28 cellular contexts compared by ENCODE assay signal in the genomic region with DNA sequence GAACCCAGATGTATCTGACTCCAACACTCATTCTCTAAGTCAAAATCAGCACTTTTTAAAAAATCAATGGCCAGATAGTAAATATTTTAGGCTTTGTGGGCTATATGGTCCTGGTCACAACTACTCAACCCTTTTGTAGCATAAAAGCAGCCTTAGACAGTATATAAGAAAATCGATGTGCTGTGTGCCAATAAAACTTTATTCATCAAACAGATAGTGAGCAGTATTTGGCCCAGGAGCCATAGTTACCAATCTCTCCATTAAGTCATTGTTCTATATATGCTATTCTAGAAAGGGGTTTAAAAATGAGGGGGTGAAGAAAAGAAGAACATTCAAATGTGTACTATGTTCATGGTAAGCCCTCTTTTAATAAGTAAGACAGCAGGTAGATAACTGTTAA. TPM values are rescaled to one million over a fixed set of nuclear protein-coding genes. Genes with fewer than 3 reads are reported as not detected.
DNase-seq lines count a peak whose midpoint lies in the region; ATAC-seq, FAIRE-seq and TF ChIP-seq lines count a peak whose summit lies in the region.
"Had no signal": no experiment of that assay in that cellular context is flagged by ENCODE, and none has a peak within 500 bp of the region (broad histone marks: within the 10 kb centered on the region; RNA-seq: fewer than 3 reads in every experiment).

No MANE protein-coding gene starts in this region.

- FAIRE-seq in K562 (lab: Jason Lieb, UNC), result no peak
- FAIRE-seq: A549 had no signal

- TF ChIP-seq RAD21 in HCT116 (IDR thresholded peaks at IDR 0.05; ENCODE audit: low read depth) (no peak), K562 (CRISPR knock-in tag; conservative IDR thresholded peaks at IDR 0.05 in 1 of 2, IDR thresholded peaks at IDR 0.05 in 1 of 2) (no peak)

- H3K9ac ChIP-seq in HCT116 (ENCODE audit: low read length), result no peak overlapping the region
- H3K9ac ChIP-seq in OCI-LY3 (ENCODE audit: low read length), result peak overlapping the region; percentile 77; the same call in 1 of the 2 replicates
- H3K9ac ChIP-seq in K562 (ENCODE audit: insufficient read depth in 1 of 2, low read depth in 2 of 2, low read length in 2 of 2), result no peak overlapping the region
- no peak overlapping the region for H3K9ac ChIP-seq in MM.1S (ENCODE audit: low read length)

- H3K36me3 ChIP-seq in HCT116 (ENCODE audit: control insufficient read depth in 1 of 2, insufficient read depth in 2 of 2, low read length in 2 of 2) (no peaks in the 10 kb centered on the region), OCI-LY3 (replicated peaks; ENCODE audit: low read depth, low read length) (no peaks in the 10 kb centered on the region), K562 (ENCODE audit: control insufficient read depth, insufficient read depth, low read length) (no peaks in the 10 kb centered on the region), MM.1S (replicated peaks; ENCODE audit: insufficient read depth, low read length) (no peaks in the 10 kb centered on the region)
- H3K36me3 ChIP-seq: SJCRH30 had no signal

- H3K27ac ChIP-seq in HCT116 (ENCODE audit: low read depth, low read length) (no peak overlapping the region), OCI-LY3 (ENCODE audit: low read length) (peak overlapping the region; percentile 99), K562 (ENCODE audit: extremely low read depth, low read depth, low read length) (no peak overlapping the region), MM.1S (ENCODE audit: low read length) (no peak overlapping the region)
- H3K27ac ChIP-seq: A549, C4-2B, HL-60, PC-9, SJCRH30 had no signal

- POLR2A ChIA-PET in HCT116 (lab: Charles Lee), result no interaction called here
- POLR2A ChIA-PET in K562 (lab: Yijun Ruan, JAX), result interaction anchor here (1.0 kb wide), 1 partner anchor 13 kb away, joined by 4 read pairs; no protein-coding TSS in a partner anchor
- POLR2A ChIA-PET in HEK293T (lab: Yijun Ruan, JAX), result no interaction called here

- H3K4me3 ChIP-seq in HCT116 (replicated peaks in 1 of 2; ENCODE audit: low read depth in 1 of 2, low read length in 2 of 2), result no peak overlapping the region
- peak overlapping the region; percentile 68 for H3K4me3 ChIP-seq in OCI-LY3 (ENCODE audit: low read length)
- no peak overlapping the region for H3K4me3 ChIP-seq in K562
- H3K4me3 ChIP-seq in MM.1S (ENCODE audit: low read length), result no peak overlapping the region
- H3K4me3 ChIP-seq: A549, PC-9, SJCRH30 had no signal

- H3K9me3 ChIP-seq in HCT116 (ENCODE audit: control insufficient read depth in 1 of 2, insufficient read depth in 1 of 2, low read depth in 1 of 2, low read length in 2 of 2) (no peaks in the 10 kb centered on the region), OCI-LY3 (ENCODE audit: insufficient read depth, low read length) (no peaks in the 10 kb centered on the region), K562 (replicated peaks; ENCODE audit: control insufficient read depth, insufficient read depth, low read depth, low read length) (no peaks in the 10 kb centered on the region), MM.1S (replicated peaks; ENCODE audit: insufficient read depth, low read length) (no peaks in the 10 kb centered on the region)
- H3K9me3 ChIP-seq: A549, Caco-2, SJCRH30 had no signal

- WGBS in K562 (ENCODE audit: insufficient coverage, low coverage, missing lambda C conversion rate), result 0% methylated on average over 1 of the region's 1 CpG

- TF ChIP-seq POLR2A in HCT116 (IDR thresholded peaks at IDR 0.05; ENCODE audit: borderline replicate concordance, extremely low read depth, insufficient read depth, insufficient read length) (no peak), K562 (conservative IDR thresholded peaks at IDR 0.05) (no peak)

- intact Hi-C loops in HCT116 (cut with micrococcal nuclease), result no loop called here
- intact Hi-C loops in K562 (cut with micrococcal nuclease), result no loop called here

- H3K79me2 ChIP-seq in HCT116 (ENCODE audit: insufficient read depth, low read length) (no peaks in the 10 kb centered on the region), OCI-LY3 (ENCODE audit: low read length) (no peaks in the 10 kb centered on the region), K562 (ENCODE audit: control insufficient read depth, insufficient read depth, low read length) (no peaks in the 10 kb centered on the region), MM.1S (ENCODE audit: low read length) (no peaks in the 10 kb centered on the region)

- TF ChIP-seq CTCF in HCT116 (IDR thresholded peaks at IDR 0.05 in 2 of 3, conservative IDR thresholded peaks at IDR 0.05 in 1 of 3; ENCODE audit: borderline replicate concordance in 1 of 3, insufficient read depth in 1 of 3, low read depth in 2 of 3, low read length in 2 of 3), result no peak
- TF ChIP-seq CTCF in OCI-LY3 (IDR thresholded peaks at IDR 0.05; ENCODE audit: low read depth, low read length), result no peak
- TF ChIP-seq CTCF in K562 (IDR thresholded peaks at IDR 0.05 in 2 of 3, conservative IDR thresholded peaks at IDR 0.05 in 1 of 3; ENCODE audit: insufficient read depth in 2 of 3, low read depth in 1 of 3, low read length in 3 of 3), result no peak
- TF ChIP-seq CTCF in MM.1S (IDR thresholded peaks at IDR 0.05; ENCODE audit: low read length), result no peak

- no peaks in the 10 kb centered on the region for H3K9me2 ChIP-seq in HCT116 (ENCODE audit: insufficient read depth)
- no peaks in the 10 kb centered on the region for H3K9me2 ChIP-seq in MM.1S (replicated peaks; ENCODE audit: insufficient read depth, low read length)

- peak overlapping the region in 1 of 2 donors; percentile 19 for H3K4me3 Mint-ChIP-seq in stimulated activated naive B cell treated with anti-CD40 and anti-IgM and Interleukin-4, amounts not matched to agents 10 μg/mL and 1 μg/mL and 100 μg/mL, for 72 hours
- H3K4me3 Mint-ChIP-seq: CD8-positive, alpha-beta T cell had no signal

- H2AFZ ChIP-seq in HCT116 (ENCODE audit: low read depth, low read length, poor library complexity, severe bottlenecking) (no peak overlapping the region), OCI-LY3 (ENCODE audit: low read depth, low read length) (peak overlapping the region; percentile 89; the same call in 1 of the 2 replicates), K562 (ENCODE audit: low read depth, low read length) (no peak overlapping the region), MM.1S (ENCODE audit: low read length) (no peak overlapping the region)
- H2AFZ ChIP-seq: PC-9 had no signal

- peaks cover 12 to 13% of the 10 kb centered on the region in 2 donors for H3K4me1 Mint-ChIP-seq in stimulated activated naive B cell treated with anti-CD40 and anti-IgM and Interleukin-4, amounts not matched to agents 10 μg/mL and 1 μg/mL and 100 μg/mL, for 72 hours

- no peak for ATAC-seq in HCT116
- no peak for ATAC-seq in K562
- ATAC-seq in stimulated activated naive B cell treated with anti-CD40 and anti-IgM and Interleukin-4, amounts not matched to agents 10 μg/mL and 1 μg/mL and 100 μg/mL, for 72 hours (replicated peaks), result peak in 1 of 2 donors; percentile 18
- ATAC-seq: CD8-positive, alpha-beta T cell; SK-N-SH treated with all-trans-retinoic acid at 6 μM for 48 hours had no signal

- RAD21 ChIA-PET in HCT116 (lab: Charles Lee; ENCODE audit: low non-redundant PET in 1 of 2, low total read pairs in 2 of 2, uncharacterized antibody in 2 of 2, unreplicated experiment in 2 of 2), result no interaction called here

- H3K9me1 ChIP-seq in K562 (ENCODE audit: control insufficient read depth, insufficient read depth, low read length), result no peaks in the 10 kb centered on the region

- no peak for TF ChIP-seq EP300 in K562 (IDR thresholded peaks at IDR 0.05; ENCODE audit: low read length)

- in situ Hi-C loops in K562 (cut with MboI), result no loop called here

- H3K27ac Mint-ChIP-seq in stimulated activated naive B cell treated with anti-CD40 and anti-IgM and Interleukin-4, amounts not matched to agents 10 μg/mL and 1 μg/mL and 100 μg/mL, for 72 hours, result peak overlapping the region; percentile 44
- H3K27ac Mint-ChIP-seq: CD8-positive, alpha-beta T cell had no signal

- H3K27me3 ChIP-seq in HCT116 (ENCODE audit: insufficient read depth, low read length) (no peaks in the 10 kb centered on the region), OCI-LY3 (ENCODE audit: low read depth, low read length) (no peaks in the 10 kb centered on the region), K562 (ENCODE audit: control insufficient read depth in 2 of 2, insufficient read depth in 2 of 2, low read length in 2 of 2) (no peaks in the 10 kb centered on the region), MM.1S (replicated peaks; ENCODE audit: insufficient read depth, low read length) (no peaks in the 10 kb centered on the region)
- H3K27me3 ChIP-seq: SJCRH30 had no signal

- H3K4me2 ChIP-seq in HCT116 (ENCODE audit: low read length), result peak overlapping the region; percentile 25; the same call in 1 of the 2 replicates
- peak overlapping the region; percentile 98 for H3K4me2 ChIP-seq in OCI-LY3 (ENCODE audit: low read length)
- H3K4me2 ChIP-seq in K562 (ENCODE audit: insufficient read depth, low read length), result no peak overlapping the region
- H3K4me2 ChIP-seq in MM.1S (ENCODE audit: low read depth, low read length), result no peak overlapping the region
- H3K4me2 ChIP-seq: A549, PC-9 had no signal

- H3K27me3 Mint-ChIP-seq in stimulated activated naive B cell treated with anti-CD40 and anti-IgM and Interleukin-4, amounts not matched to agents 10 μg/mL and 1 μg/mL and 100 μg/mL, for 72 hours, result peaks cover 5 to 20% of the 10 kb centered on the region in 2 donors
- H3K27me3 Mint-ChIP-seq: B cell had no signal

- no peaks in the 10 kb centered on the region for H3K36me3 Mint-ChIP-seq in stimulated activated naive B cell treated with anti-CD40 and anti-IgM and Interleukin-4, amounts not matched to agents 10 μg/mL and 1 μg/mL and 100 μg/mL, for 72 hours
- H3K36me3 Mint-ChIP-seq: CD8-positive, alpha-beta T cell had no signal

- no peaks in the 10 kb centered on the region for H3F3A ChIP-seq in MM.1S (ENCODE audit: insufficient read depth, low read length)

- BruUV-seq in HCT116 (replicated peaks; lab: Mats Ljungman, UMichigan), result no TSS peak
- no TSS peak for BruUV-seq in K562 (replicated peaks; lab: Mats Ljungman, UMichigan)

- DNase-seq in HCT116 (ENCODE audit: low read depth, low spot score) (no peak), K562 (ENCODE audit: extremely low read depth in 1 of 4, low spot score in 3 of 4) (no peak), MM.1S (no peak), HEK293T (ENCODE audit: extremely low spot score) (no peak), AG20443 (ENCODE audit: low spot score) (no peak)
- DNase-seq in stimulated activated naive B cell treated with anti-CD40 and anti-IgM and Interleukin-4, amounts not matched to agents 10 μg/mL and 1 μg/mL and 100 μg/mL, for 72 hours, result no peak
- DNase-seq: Caco-2; CD8-positive, alpha-beta T cell; DMS79 treated with DMSO at 0.1 percent for 48 hours; GF-D8; H7; Kasumi-1; NCI-H1417; NCI-H1694; NCI-H2029 treated with DMSO at 0.1 percent for 48 hours; NCI-H446 treated with DMSO at 0.1 percent for 48 hours; NCI-H526; NCI-H82; NK-92 treated with Interleukin-12 subunit alpha and Interleukin-12 subunit beta, amount 100 ng/mL, for 24 hours; PC-9; SJCRH30 had no signal

- H4K20me1 ChIP-seq in HCT116 (ENCODE audit: insufficient read depth) (no peaks in the 10 kb centered on the region), OCI-LY3 (ENCODE audit: insufficient read depth, low read length) (no peaks in the 10 kb centered on the region), K562 (replicated peaks; ENCODE audit: control insufficient read depth, insufficient read depth, low read length) (no peaks in the 10 kb centered on the region), MM.1S (ENCODE audit: insufficient read depth, low read length) (no peaks in the 10 kb centered on the region)

- CTCF ChIA-PET in HCT116 (lab: Charles Lee) (interaction anchor here (1.0 kb wide), 1 partner anchor 64 kb away, joined by 3 read pairs; no protein-coding TSS in a partner anchor), K562 (lab: Yijun Ruan, JAX; ENCODE audit: low intra/inter-chr PET ratio) (no interaction called here), HEK293T (lab: Yijun Ruan, JAX) (no interaction called here)

- H3K4me1 ChIP-seq in HCT116 (ENCODE audit: control insufficient read depth in 1 of 2, insufficient read depth in 2 of 2, low read length in 2 of 2) (peaks cover 0 to 9% of the 10 kb centered on the region in 2 experiments; a peak in 2 of 4 replicates), OCI-LY3 (ENCODE audit: low read length) (peaks cover 37% of the 10 kb centered on the region), K562 (replicated peaks in 1 of 2; ENCODE audit: control insufficient read depth in 2 of 2, insufficient read depth in 2 of 2, low read length in 2 of 2) (no peaks in the 10 kb centered on the region; a peak in 1 of 5 replicates), MM.1S (ENCODE audit: low read length) (no peaks in the 10 kb centered on the region)
- H3K4me1 ChIP-seq: A549, Caco-2, SJCRH30 had no signal

- no peaks in the 10 kb centered on the region for H3K9me3 Mint-ChIP-seq in stimulated activated naive B cell treated with anti-CD40 and anti-IgM and Interleukin-4, amounts not matched to agents 10 μg/mL and 1 μg/mL and 100 μg/mL, for 72 hours
- H3K9me3 Mint-ChIP-seq: CD8-positive, alpha-beta T cell; HFFc6 had no signal

RNA-seq across cellular contexts. Expression of gene GPAM, which starts 18.5 kb away (rescaled TPM):
- total RNA-seq in HCT116 (2021; ENCODE audit: unreplicated experiment) (19.3 TPM), K562 (2014; rRNA removed) (3.9 and 4.3 TPM in 2 replicates), K562 (2014; rRNA removed; fragmentation: Illumina TruSeq; extraction: Trizol) (7.4 and 8.1 TPM in 2 replicates), K562 (2015; rRNA removed; fragmentation: Illumina TruSeq; extraction: Trizol) (7.0 and 7.5 TPM in 2 replicates), K562 (2021) (7.2 and 8.0 TPM in 2 replicates)
- 4.0 and 5.6 TPM in 2 replicates for polyA plus RNA-seq in HCT116 (2012)
- total RNA-seq in K562 (2011; cell fraction: chromatin; rRNA removed; ENCODE audit: low replicate concordance), result 6.7 and 13.0 TPM in 2 replicates
- total RNA-seq in K562 (2011; cell fraction: nucleolus; rRNA removed), result 4.3 and 4.5 TPM in 2 replicates
- total RNA-seq in K562 (2011; cell fraction: nucleoplasm; rRNA removed), result 7.0 and 10.5 TPM in 2 replicates
- polyA plus RNA-seq in K562 (2011; rRNA removed) (5.3 and 7.1 TPM in 2 replicates), K562 (2014; fragmentation: Illumina TruSeq; extraction: Trizol) (4.8 and 5.5 TPM in 2 replicates), K562 (2014; fragmentation: Nextera tagmentation; extraction: Ambion mirVana) (1 to 10 TPM; 3.5 to 4.6 TPM), K562 (2014; rRNA removed) (3.9 and 4.0 TPM in 2 replicates)
- 1.9 and 2.6 TPM in 2 replicates for polyA plus RNA-seq in K562 (2011; cell fraction: cytosol; rRNA removed)
- polyA plus RNA-seq in K562 (2011; cell fraction: nucleus; rRNA removed), result 6.6 and 8.9 TPM in 2 replicates
- polyA plus RNA-seq in K562 (2012), result 2.0 and 3.4 TPM in 2 replicates
- 11.2 and 11.7 TPM in 2 replicates for polyA minus RNA-seq in K562 (2011; rRNA and poly(A)+ RNA removed)
- 2.7 and 3.8 TPM in 2 replicates for polyA minus RNA-seq in K562 (2011; cell fraction: cytosol; rRNA and poly(A)+ RNA removed)
- polyA minus RNA-seq in K562 (2011; cell fraction: nucleus; rRNA and poly(A)+ RNA removed), result 6.1 and 10.1 TPM in 2 replicates

Comparison
In these comparisons a context has a peak if more than half of its experiments do, and no peak if none do; other contexts are left out.
1. H3K4me2 ChIP-seq: peak in HCT116 (single experiment) and OCI-LY3 (single experiment); none in K562 (single experiment) and MM.1S (single experiment).